ENCODE assay signal across 1 cellular context in the genomic region with DNA sequence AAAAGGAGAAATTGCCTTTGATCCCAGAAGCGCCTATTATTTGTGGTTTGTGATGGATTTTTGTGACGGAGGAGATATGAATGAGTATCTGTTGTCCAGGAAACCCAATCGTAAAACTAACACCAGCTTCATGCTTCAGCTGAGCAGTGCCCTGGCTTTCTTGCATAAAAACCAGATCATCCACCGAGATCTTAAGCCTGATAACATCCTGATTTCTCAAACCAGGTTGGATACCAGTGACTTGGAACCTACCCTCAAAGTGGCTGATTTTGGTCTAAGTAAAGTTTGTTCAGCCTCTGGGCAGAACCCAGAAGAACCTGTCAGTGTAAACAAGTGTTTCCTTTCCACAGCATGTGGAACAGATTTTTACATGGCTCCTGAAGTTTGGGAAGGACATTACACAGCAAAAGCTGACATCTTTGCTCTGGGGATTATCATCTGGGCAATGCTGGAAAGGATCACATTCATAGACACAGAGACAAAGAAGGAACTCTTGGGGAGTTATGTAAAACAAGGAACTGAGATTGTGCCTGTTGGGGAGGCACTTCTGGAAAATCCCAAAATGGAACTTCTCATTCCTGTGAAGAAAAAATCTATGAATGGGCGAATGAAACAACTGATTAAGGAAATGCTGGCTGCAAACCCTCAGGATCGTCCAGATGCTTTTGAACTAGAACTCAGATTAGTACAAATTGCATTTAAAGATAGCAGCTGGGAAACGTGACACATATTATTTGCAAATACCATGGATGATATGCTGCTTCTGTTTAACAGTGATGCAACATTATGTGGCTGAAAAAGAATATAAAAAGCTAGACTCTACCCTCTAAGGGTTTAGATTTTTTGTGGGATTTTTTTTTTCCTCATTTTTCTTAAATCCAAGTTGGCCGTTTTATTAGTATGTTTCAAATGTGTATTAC.
TF ChIP-seq lines count a peak whose summit lies in the region.

No MANE protein-coding gene starts in this region.

TF ChIP-seq in K562, 482 proteins besides CTCF, POLR2A, EP300 and RAD21 (continued from another document and continues in another):
- no peak for TF ChIP-seq JUN (IDR thresholded peaks at IDR 0.05; ENCODE audit: borderline replicate concordance, low read depth, low read length)
- no peak for TF ChIP-seq JUN (CRISPR knock-in tag; IDR thresholded peaks at IDR 0.05; ENCODE audit: borderline replicate concordance)
- TF ChIP-seq RBM39 (optimal IDR thresholded peaks at IDR 0.05; ENCODE audit: low read depth, low read length) = no peak
- TF ChIP-seq, protein P1, sequence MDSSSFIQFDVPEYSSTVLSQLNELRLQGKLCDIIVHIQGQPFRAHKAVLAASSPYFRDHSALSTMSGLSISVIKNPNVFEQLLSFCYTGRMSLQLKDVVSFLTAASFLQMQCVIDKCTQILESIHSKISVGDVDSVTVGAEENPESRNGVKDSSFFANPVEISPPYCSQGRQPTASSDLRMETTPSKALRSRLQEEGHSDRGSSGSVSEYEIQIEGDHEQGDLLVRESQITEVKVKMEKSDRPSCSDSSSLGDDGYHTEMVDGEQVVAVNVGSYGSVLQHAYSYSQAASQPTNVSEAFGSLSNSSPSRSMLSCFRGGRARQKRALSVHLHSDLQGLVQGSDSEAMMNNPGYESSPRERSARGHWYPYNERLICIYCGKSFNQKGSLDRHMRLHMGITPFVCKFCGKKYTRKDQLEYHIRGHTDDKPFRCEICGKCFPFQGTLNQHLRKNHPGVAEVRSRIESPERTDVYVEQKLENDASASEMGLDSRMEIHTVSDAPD (CRISPR knock-in tag; IDR thresholded peaks at IDR 0.05) = no peak
- TF ChIP-seq CCNT2 (IDR thresholded peaks at IDR 0.05; ENCODE audit: borderline replicate concordance, extremely low read depth, insufficient read length, low read depth, low read length) = no peak
- no peak for TF ChIP-seq RBM14 (IDR thresholded peaks at IDR 0.05; ENCODE audit: borderline replicate concordance, insufficient read depth, low read depth, low read length)
- TF ChIP-seq PHB (CRISPR knock-in tag; IDR thresholded peaks at IDR 0.05) = no peak
- no peak for TF ChIP-seq DIDO1 (tag; IDR thresholded peaks at IDR 0.05; ENCODE audit: low read depth)
- TF ChIP-seq TCF3 (CRISPR knock-in tag; IDR thresholded peaks at IDR 0.05) = peak; percentile 64
- no peak for TF ChIP-seq ZNF41 (CRISPR knock-in tag; conservative IDR thresholded peaks at IDR 0.05)
- no peak for TF ChIP-seq TAF9B (IDR thresholded peaks at IDR 0.05; ENCODE audit: partially characterized antibody)
- no peak for TF ChIP-seq ARID2 (IDR thresholded peaks at IDR 0.05)
- TF ChIP-seq NEUROD1 (IDR thresholded peaks at IDR 0.05; ENCODE audit: borderline replicate concordance, low read depth, low read length, partially characterized antibody) = no peak
- peak; percentile 48; the same call in 1 of the 2 replicates for TF ChIP-seq MTA2 (IDR thresholded peaks at IDR 0.05; ENCODE audit: low read depth)
- TF ChIP-seq POU5F1 (IDR thresholded peaks at IDR 0.05; ENCODE audit: borderline replicate concordance, low read depth, low read length, partially characterized antibody) = no peak
- no peak; the same call in 1 of the 2 replicates for TF ChIP-seq ZFX (CRISPR knock-in tag; IDR thresholded peaks at IDR 0.05)
- TF ChIP-seq, protein P2, sequence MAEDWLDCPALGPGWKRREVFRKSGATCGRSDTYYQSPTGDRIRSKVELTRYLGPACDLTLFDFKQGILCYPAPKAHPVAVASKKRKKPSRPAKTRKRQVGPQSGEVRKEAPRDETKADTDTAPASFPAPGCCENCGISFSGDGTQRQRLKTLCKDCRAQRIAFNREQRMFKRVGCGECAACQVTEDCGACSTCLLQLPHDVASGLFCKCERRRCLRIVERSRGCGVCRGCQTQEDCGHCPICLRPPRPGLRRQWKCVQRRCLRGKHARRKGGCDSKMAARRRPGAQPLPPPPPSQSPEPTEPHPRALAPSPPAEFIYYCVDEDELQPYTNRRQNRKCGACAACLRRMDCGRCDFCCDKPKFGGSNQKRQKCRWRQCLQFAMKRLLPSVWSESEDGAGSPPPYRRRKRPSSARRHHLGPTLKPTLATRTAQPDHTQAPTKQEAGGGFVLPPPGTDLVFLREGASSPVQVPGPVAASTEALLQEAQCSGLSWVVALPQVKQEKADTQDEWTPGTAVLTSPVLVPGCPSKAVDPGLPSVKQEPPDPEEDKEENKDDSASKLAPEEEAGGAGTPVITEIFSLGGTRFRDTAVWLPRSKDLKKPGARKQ (CRISPR knock-in tag; IDR thresholded peaks at IDR 0.05) = no peak
- TF ChIP-seq BACH1 (tag; IDR thresholded peaks at IDR 0.05) = peak; percentile 67
- TF ChIP-seq, protein P3, sequence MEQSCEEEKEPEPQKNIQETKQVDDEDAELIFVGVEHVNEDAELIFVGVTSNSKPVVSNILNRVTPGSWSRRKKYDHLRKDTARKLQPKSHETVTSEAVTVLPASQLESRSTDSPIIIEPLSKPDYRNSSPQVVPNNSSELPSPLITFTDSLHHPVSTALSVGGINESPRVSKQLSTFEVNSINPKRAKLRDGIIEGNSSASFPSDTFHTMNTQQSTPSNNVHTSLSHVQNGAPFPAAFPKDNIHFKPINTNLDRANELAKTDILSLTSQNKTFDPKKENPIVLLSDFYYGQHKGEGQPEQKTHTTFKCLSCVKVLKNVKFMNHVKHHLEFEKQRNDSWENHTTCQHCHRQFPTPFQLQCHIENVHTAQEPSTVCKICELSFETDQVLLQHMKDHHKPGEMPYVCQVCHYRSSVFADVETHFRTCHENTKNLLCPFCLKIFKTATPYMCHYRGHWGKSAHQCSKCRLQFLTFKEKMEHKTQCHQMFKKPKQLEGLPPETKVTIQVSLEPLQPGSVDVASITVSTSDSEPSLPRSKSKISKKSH (CRISPR knock-in tag; IDR thresholded peaks at IDR 0.05) = no peak
- 0 out of 2 replicates have a peak, but pooled peaks have one; percentile 23 for TF ChIP-seq SMAD4 (CRISPR knock-in tag; conservative IDR thresholded peaks at IDR 0.05)
- TF ChIP-seq, protein P4, sequence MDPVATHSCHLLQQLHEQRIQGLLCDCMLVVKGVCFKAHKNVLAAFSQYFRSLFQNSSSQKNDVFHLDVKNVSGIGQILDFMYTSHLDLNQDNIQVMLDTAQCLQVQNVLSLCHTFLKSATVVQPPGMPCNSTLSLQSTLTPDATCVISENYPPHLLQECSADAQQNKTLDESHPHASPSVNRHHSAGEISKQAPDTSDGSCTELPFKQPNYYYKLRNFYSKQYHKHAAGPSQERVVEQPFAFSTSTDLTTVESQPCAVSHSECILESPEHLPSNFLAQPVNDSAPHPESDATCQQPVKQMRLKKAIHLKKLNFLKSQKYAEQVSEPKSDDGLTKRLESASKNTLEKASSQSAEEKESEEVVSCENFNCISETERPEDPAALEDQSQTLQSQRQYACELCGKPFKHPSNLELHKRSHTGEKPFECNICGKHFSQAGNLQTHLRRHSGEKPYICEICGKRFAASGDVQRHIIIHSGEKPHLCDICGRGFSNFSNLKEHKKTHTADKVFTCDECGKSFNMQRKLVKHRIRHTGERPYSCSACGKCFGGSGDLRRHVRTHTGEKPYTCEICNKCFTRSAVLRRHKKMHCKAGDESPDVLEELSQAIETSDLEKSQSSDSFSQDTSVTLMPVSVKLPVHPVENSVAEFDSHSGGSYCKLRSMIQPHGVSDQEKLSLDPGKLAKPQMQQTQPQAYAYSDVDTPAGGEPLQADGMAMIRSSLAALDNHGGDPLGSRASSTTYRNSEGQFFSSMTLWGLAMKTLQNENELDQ (CRISPR knock-in tag; IDR thresholded peaks at IDR 0.05; ENCODE audit: borderline replicate concordance) = no peak
- TF ChIP-seq, protein P5, sequence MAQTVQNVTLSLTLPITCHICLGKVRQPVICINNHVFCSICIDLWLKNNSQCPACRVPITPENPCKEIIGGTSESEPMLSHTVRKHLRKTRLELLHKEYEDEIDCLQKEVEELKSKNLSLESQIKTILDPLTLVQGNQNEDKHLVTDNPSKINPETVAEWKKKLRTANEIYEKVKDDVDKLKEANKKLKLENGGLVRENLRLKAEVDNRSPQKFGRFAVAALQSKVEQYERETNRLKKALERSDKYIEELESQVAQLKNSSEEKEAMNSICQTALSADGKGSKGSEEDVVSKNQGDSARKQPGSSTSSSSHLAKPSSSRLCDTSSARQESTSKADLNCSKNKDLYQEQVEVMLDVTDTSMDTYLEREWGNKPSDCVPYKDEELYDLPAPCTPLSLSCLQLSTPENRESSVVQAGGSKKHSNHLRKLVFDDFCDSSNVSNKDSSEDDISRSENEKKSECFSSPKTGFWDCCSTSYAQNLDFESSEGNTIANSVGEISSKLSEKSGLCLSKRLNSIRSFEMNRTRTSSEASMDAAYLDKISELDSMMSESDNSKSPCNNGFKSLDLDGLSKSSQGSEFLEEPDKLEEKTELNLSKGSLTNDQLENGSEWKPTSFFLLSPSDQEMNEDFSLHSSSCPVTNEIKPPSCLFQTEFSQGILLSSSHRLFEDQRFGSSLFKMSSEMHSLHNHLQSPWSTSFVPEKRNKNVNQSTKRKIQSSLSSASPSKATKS (CRISPR knock-in tag; IDR thresholded peaks at IDR 0.05) = no peak
- no peak for TF ChIP-seq NFATC3 (IDR thresholded peaks at IDR 0.05)
- TF ChIP-seq ZNF197 (CRISPR knock-in tag; IDR thresholded peaks at IDR 0.05; ENCODE audit: low read depth) = peak; percentile 54; the same call in 1 of the 2 replicates
- TF ChIP-seq, protein P6, sequence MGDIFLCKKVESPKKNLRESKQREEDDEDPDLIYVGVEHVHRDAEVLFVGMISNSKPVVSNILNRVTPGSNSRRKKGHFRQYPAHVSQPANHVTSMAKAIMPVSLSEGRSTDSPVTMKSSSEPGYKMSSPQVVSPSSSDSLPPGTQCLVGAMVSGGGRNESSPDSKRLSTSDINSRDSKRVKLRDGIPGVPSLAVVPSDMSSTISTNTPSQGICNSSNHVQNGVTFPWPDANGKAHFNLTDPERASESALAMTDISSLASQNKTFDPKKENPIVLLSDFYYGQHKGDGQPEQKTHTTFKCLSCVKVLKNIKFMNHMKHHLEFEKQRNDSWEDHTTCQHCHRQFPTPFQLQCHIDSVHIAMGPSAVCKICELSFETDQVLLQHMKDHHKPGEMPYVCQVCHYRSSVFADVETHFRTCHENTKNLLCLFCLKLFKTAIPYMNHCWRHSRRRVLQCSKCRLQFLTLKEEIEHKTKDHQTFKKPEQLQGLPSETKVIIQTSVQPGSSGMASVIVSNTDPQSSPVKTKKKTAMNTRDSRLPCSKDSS (IDR thresholded peaks at IDR 0.05; ENCODE audit: low read depth, partially characterized antibody) = no peak
- TF ChIP-seq, protein P7, sequence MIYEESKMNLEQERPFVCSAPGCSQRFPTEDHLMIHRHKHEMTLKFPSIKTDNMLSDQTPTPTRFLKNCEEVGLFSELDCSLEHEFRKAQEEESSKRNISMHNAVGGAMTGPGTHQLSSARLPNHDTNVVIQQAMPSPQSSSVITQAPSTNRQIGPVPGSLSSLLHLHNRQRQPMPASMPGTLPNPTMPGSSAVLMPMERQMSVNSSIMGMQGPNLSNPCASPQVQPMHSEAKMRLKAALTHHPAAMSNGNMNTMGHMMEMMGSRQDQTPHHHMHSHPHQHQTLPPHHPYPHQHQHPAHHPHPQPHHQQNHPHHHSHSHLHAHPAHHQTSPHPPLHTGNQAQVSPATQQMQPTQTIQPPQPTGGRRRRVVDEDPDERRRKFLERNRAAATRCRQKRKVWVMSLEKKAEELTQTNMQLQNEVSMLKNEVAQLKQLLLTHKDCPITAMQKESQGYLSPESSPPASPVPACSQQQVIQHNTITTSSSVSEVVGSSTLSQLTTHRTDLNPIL (CRISPR knock-in tag; IDR thresholded peaks at IDR 0.05) = no peak
- no peak for TF ChIP-seq BCOR (IDR thresholded peaks at IDR 0.05)
- TF ChIP-seq ZKSCAN3 (CRISPR knock-in tag; IDR thresholded peaks at IDR 0.05) = no peak
- no peak for TF ChIP-seq ZFPM2 (CRISPR knock-in tag; IDR thresholded peaks at IDR 0.05)
- TF ChIP-seq HLTF (IDR thresholded peaks at IDR 0.05) = no peak
- TF ChIP-seq PURB (CRISPR knock-in tag; IDR thresholded peaks at IDR 0.05; ENCODE audit: low read depth) = no peak
- TF ChIP-seq NR2C1 (IDR thresholded peaks at IDR 0.05) = no peak
- TF ChIP-seq NR2C1 (tag; IDR thresholded peaks at IDR 0.05) = 0 out of 2 replicates have a peak, but pooled peaks have one; percentile 18
- TF ChIP-seq ZNF232 (CRISPR knock-in tag; IDR thresholded peaks at IDR 0.05) = no peak
- TF ChIP-seq ZNF134 (CRISPR knock-in tag; conservative IDR thresholded peaks at IDR 0.05) = peak; percentile 7; the same call in 1 of the 2 replicates
- TF ChIP-seq CEBPB (tag; IDR thresholded peaks at IDR 0.05) = peak; percentile 88
- TF ChIP-seq HCFC1 (IDR thresholded peaks at IDR 0.05; ENCODE audit: low read depth, low read length) = no peak
- peak; percentile 78 for TF ChIP-seq CBFA2T3 (IDR thresholded peaks at IDR 0.05)
- TF ChIP-seq ARNT (IDR thresholded peaks at IDR 0.05) = no peak
- TF ChIP-seq JUND (IDR thresholded peaks at IDR 0.05; ENCODE audit: borderline replicate concordance, low read depth, low read length) = no peak
- 0 out of 3 replicates have a peak, but pooled peaks have one; percentile 29 for TF ChIP-seq JUND (tag; IDR thresholded peaks at IDR 0.05; ENCODE audit: borderline replicate concordance, low read depth, low read length)
- no peak for TF ChIP-seq ZNF24 (IDR thresholded peaks at IDR 0.05)
- no peak for TF ChIP-seq CBX3 (IDR thresholded peaks at IDR 0.05; ENCODE audit: borderline replicate concordance in 1 of 2, low read length in 2 of 2)
- TF ChIP-seq CTBP1 (IDR thresholded peaks at IDR 0.05; ENCODE audit: borderline replicate concordance) = peak; percentile 52; the same call in 1 of the 2 replicates
- TF ChIP-seq, protein P8, sequence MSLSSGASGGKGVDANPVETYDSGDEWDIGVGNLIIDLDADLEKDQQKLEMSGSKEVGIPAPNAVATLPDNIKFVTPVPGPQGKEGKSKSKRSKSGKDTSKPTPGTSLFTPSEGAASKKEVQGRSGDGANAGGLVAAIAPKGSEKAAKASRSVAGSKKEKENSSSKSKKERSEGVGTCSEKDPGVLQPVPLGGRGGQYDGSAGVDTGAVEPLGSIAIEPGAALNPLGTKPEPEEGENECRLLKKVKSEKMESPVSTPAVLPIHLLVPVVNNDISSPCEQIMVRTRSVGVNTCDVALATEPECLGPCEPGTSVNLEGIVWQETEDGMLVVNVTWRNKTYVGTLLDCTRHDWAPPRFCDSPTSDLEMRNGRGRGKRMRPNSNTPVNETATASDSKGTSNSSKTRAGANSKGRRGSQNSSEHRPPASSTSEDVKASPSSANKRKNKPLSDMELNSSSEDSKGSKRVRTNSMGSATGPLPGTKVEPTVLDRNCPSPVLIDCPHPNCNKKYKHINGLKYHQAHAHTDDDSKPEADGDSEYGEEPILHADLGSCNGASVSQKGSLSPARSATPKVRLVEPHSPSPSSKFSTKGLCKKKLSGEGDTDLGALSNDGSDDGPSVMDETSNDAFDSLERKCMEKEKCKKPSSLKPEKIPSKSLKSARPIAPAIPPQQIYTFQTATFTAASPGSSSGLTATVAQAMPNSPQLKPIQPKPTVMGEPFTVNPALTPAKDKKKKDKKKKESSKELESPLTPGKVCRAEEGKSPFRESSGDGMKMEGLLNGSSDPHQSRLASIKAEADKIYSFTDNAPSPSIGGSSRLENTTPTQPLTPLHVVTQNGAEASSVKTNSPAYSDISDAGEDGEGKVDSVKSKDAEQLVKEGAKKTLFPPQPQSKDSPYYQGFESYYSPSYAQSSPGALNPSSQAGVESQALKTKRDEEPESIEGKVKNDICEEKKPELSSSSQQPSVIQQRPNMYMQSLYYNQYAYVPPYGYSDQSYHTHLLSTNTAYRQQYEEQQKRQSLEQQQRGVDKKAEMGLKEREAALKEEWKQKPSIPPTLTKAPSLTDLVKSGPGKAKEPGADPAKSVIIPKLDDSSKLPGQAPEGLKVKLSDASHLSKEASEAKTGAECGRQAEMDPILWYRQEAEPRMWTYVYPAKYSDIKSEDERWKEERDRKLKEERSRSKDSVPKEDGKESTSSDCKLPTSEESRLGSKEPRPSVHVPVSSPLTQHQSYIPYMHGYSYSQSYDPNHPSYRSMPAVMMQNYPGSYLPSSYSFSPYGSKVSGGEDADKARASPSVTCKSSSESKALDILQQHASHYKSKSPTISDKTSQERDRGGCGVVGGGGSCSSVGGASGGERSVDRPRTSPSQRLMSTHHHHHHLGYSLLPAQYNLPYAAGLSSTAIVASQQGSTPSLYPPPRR (CRISPR knock-in tag; IDR thresholded peaks at IDR 0.05; ENCODE audit: borderline replicate concordance) = no peak
- no peak for TF ChIP-seq ZC3H4 (CRISPR knock-in tag; IDR thresholded peaks at IDR 0.05; ENCODE audit: borderline replicate concordance)
